ENCODE assay signal across 8 cellular contexts in the genomic region with DNA sequence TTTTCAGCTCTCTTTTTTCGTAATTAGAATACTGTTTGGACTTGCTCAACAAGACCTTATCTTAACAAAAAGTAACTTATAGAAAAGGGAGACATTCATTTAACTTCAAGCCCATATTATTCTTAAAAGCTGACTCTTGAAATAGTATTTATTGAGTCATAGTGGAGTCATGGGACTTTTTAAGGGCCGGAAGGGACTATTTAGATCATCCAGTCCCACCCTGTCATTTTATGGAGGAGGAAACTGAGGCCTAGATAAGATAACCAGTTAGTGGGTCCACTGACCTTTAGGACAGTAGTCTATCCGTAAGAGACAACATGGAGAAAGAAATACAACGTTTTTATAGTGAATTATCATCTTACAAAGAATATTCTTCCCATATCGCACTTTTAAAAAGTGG. TPM values are rescaled to one million over a fixed set of nuclear protein-coding genes. Genes with fewer than 3 reads are reported as not detected.
DNase-seq lines count a peak whose midpoint lies in the region; ATAC-seq and TF ChIP-seq lines count a peak whose summit lies in the region.

No MANE protein-coding gene starts in this region.

- DNase-seq in CD14-positive monocyte (ENCODE audit: low spot score) (no peak), NAMALWA (ENCODE audit: low spot score) (peak; percentile 51), islet precursor cell (no peak), foreskin melanocyte (no peak)
- no peak for DNase-seq in stimulated activated CD4-positive, alpha-beta T cell treated with anti-CD3 and anti-CD28 coated beads, Interleukin-4, amount 100 ng/mL, for 4 hours

- peaks cover 0 to 3% (median 1%) of the 10 kb centered on the region in 3 donors for H3K27me3 Mint-ChIP-seq in CD14-positive monocyte (ENCODE audit: low read depth in 3 of 3)
- H3K27me3 Mint-ChIP-seq in dendritic cell treated with granulocyte-macrophage colony-stimulating factor and Interleukin-4, amounts not matched to agents 40 ng/mL and 50 ng/mL, for 4 days = no peaks in the 10 kb centered on the region
- no peaks in the 10 kb centered on the region for H3K27me3 Mint-ChIP-seq in nephron (ENCODE audit: low read depth)

- H3K36me3 Mint-ChIP-seq in CD14-positive monocyte = peaks cover 19% of the 10 kb centered on the region in 2 donors
- H3K36me3 Mint-ChIP-seq in dendritic cell treated with granulocyte-macrophage colony-stimulating factor and Interleukin-4, amounts not matched to agents 40 ng/mL and 50 ng/mL, for 4 days (ENCODE audit: low read depth) = peaks cover 46% of the 10 kb centered on the region
- H3K36me3 Mint-ChIP-seq in nephron (ENCODE audit: low read depth) = peaks cover 21% of the 10 kb centered on the region

- H3K4me3 Mint-ChIP-seq in CD14-positive monocyte = peak overlapping the region; percentile 92
- H3K4me3 Mint-ChIP-seq in dendritic cell treated with granulocyte-macrophage colony-stimulating factor and Interleukin-4, amounts not matched to agents 40 ng/mL and 50 ng/mL, for 4 days = peak overlapping the region; percentile 88
- H3K4me3 Mint-ChIP-seq in nephron = peak overlapping the region; percentile 83 to 94 (median 91)

- intact Hi-C loops in CD14-positive monocyte (cut with micrococcal nuclease) = loop anchor here (5.0 kb wide), 1 partner anchor 280 kb away; the partner anchor contains the start of gene MDM1 (in 2 of the 2)
- intact Hi-C loops in dendritic cell treated with granulocyte-macrophage colony-stimulating factor and Interleukin-4, amounts not matched to agents 40 ng/mL and 50 ng/mL, for 4 days (cut with micrococcal nuclease) = loop anchor here (5.0 kb wide), 1 partner anchor 255 kb away; no protein-coding TSS in a partner anchor

- H3K4me1 Mint-ChIP-seq in CD14-positive monocyte = peaks cover 57% of the 10 kb centered on the region
- peaks cover 56% of the 10 kb centered on the region for H3K4me1 Mint-ChIP-seq in dendritic cell treated with granulocyte-macrophage colony-stimulating factor and Interleukin-4, amounts not matched to agents 40 ng/mL and 50 ng/mL, for 4 days (ENCODE audit: low read depth)
- H3K4me1 Mint-ChIP-seq in nephron = peaks cover 61% of the 10 kb centered on the region

- H3K9me3 Mint-ChIP-seq in CD14-positive monocyte (peaks cover 0 to 2% (median 0%) of the 10 kb centered on the region in 7 donors), nephron (no peaks in the 10 kb centered on the region)
- no peaks in the 10 kb centered on the region for H3K9me3 Mint-ChIP-seq in dendritic cell treated with granulocyte-macrophage colony-stimulating factor and Interleukin-4, amounts not matched to agents 40 ng/mL and 50 ng/mL, for 4 days

- TF ChIP-seq CTCF in CD14-positive monocyte (IDR thresholded peaks at IDR 0.05) (no peak), nephron (IDR thresholded peaks at IDR 0.05; ENCODE audit: unreplicated experiment in 3 of 3) (no peak)

- H3K27ac Mint-ChIP-seq in CD14-positive monocyte = peak overlapping the region; percentile 96 to 98 (median 98)
- H3K27ac Mint-ChIP-seq in dendritic cell treated with granulocyte-macrophage colony-stimulating factor and Interleukin-4, amounts not matched to agents 40 ng/mL and 50 ng/mL, for 4 days = peak overlapping the region; percentile 95
- H3K27ac Mint-ChIP-seq in nephron = peak overlapping the region; percentile 93 to 100 (median 96)

- no peak for ATAC-seq in HG02981 (IDR thresholded peaks at IDR 0.05; ENCODE audit: unreplicated experiment)

RNA-seq across cellular contexts. Expression of gene RAP1B, which starts 1.5 kb away (rescaled TPM):
- polyA plus RNA-seq in CD14-positive monocyte = 100 to 1,000 TPM; 461 to 543 TPM
